In genomic region chr13:75050419-75051066, GRCh38 we compare ENCODE assay signal across 19 cellular contexts.
DNase-seq lines count a peak whose midpoint lies in the region; ATAC-seq and TF ChIP-seq lines count a peak whose summit lies in the region.
"Had no signal": no experiment of that assay in that cellular context is flagged by ENCODE, and none has a peak within 500 bp of the region (broad histone marks: within the 10 kb centered on the region; RNA-seq: fewer than 3 reads in every experiment).

No MANE protein-coding gene starts in this region.

- ATAC-seq in left lung (peak; percentile 52), GM19035 (IDR thresholded peaks at IDR 0.05; ENCODE audit: unreplicated experiment) (no peak), GM21619 (IDR thresholded peaks at IDR 0.05; ENCODE audit: unreplicated experiment) (no peak)
- ATAC-seq: activated CD8-positive, alpha-beta T cell treated with anti-CD3 and anti-CD28 coated beads for 36 hours; activated T-helper 17 cell treated with anti-CD3 and anti-CD28 coated beads, Interleukin-2, amount 50 U/mL, for 72 hours; CD8-positive, alpha-beta T cell; GM12878 had no signal

- no peaks in the 10 kb centered on the region for H3K79me2 ChIP-seq in smooth muscle cell (ENCODE audit: low read depth)
- H3K79me2 ChIP-seq: parathyroid adenoma had no signal

- H3K9ac ChIP-seq in smooth muscle cell (ENCODE audit: low read depth): no peak overlapping the region
- H3K9ac ChIP-seq: KMS-11, parathyroid adenoma had no signal

- H4K20me1 ChIP-seq in smooth muscle cell (ENCODE audit: low read depth): no peaks in the 10 kb centered on the region

- H3K4me2 ChIP-seq in smooth muscle cell: peak overlapping the region; percentile 65
- H3K4me2 ChIP-seq: KMS-11, PC-9 had no signal

- H3K27me3 ChIP-seq in left lung (no peaks in the 10 kb centered on the region), smooth muscle cell (ENCODE audit: low read depth) (no peaks in the 10 kb centered on the region)

- H3K4me1 ChIP-seq in left lung: no peaks in the 10 kb centered on the region
- no peaks in the 10 kb centered on the region for H3K4me1 ChIP-seq in smooth muscle cell (ENCODE audit: low read depth)
- H3K4me1 ChIP-seq: parathyroid adenoma had no signal

- peaks cover 0 to 5% of the 10 kb centered on the region in 2 donors for H3K9me3 ChIP-seq in left lung
- no peaks in the 10 kb centered on the region for H3K9me3 ChIP-seq in smooth muscle cell (replicated peaks; ENCODE audit: low read depth)

- H3K36me3 ChIP-seq in left lung (no peaks in the 10 kb centered on the region), smooth muscle cell (ENCODE audit: low read depth) (no peaks in the 10 kb centered on the region)

- H3K4me1 Mint-ChIP-seq in HFFc6 (ENCODE audit: low read depth) (peaks cover 15% of the 10 kb centered on the region; the same call in 1 of the 2 replicates), chondrocyte (ENCODE audit: low read depth) (peaks cover 24% of the 10 kb centered on the region)
- H3K4me1 Mint-ChIP-seq: activated T-helper 17 cell treated with anti-CD3 and anti-CD28 coated beads, Interleukin-2, amount 50 U/mL, for 72 hours; immature natural killer cell had no signal

- intact Hi-C loops in left lung (cut with DNase I): no loop called here

- DNase-seq in HFFc6 (peak; percentile 44), chondrocyte (ENCODE audit: low spot score) (no peak), left lung (no peak), smooth muscle cell (lab: John Stamatoyannopoulos, UW; ENCODE audit: unreplicated experiment) (no peak)
- DNase-seq in activated CD4-positive, alpha-beta T cell treated with anti-CD3 and anti-CD28 coated beads for 48 hours: no peak
- DNase-seq: activated CD8-positive, alpha-beta T cell treated with anti-CD3 and anti-CD28 coated beads for 36 hours; aorta; CD8-positive, alpha-beta T cell; effector CD4-positive, alpha-beta T cell; immature natural killer cell; NCI-H1436 treated with DMSO at 0.1 percent for 48 hours; NCI-H526; PC-9 had no signal

- WGBS in smooth muscle cell (ENCODE audit: low lambda C conversion rate): 59% methylated on average over 5 of the region's 5 CpGs

- no peak overlapping the region; the same call in 1 of the 2 replicates for H3K27ac Mint-ChIP-seq in HFFc6
- H3K27ac Mint-ChIP-seq in chondrocyte (ENCODE audit: unreplicated experiment): peak overlapping the region; percentile 82
- H3K27ac Mint-ChIP-seq: activated CD8-positive, alpha-beta T cell treated with anti-CD3 and anti-CD28 coated beads for 36 hours; activated T-helper 17 cell treated with anti-CD3 and anti-CD28 coated beads, Interleukin-2, amount 50 U/mL, for 72 hours; CD8-positive, alpha-beta T cell; immature natural killer cell had no signal

- H3K9me3 Mint-ChIP-seq in HFFc6 (no peaks in the 10 kb centered on the region), chondrocyte (ENCODE audit: low read depth) (no peaks in the 10 kb centered on the region)
- H3K9me3 Mint-ChIP-seq: activated CD8-positive, alpha-beta T cell treated with anti-CD3 and anti-CD28 coated beads for 36 hours; activated T-helper 17 cell treated with anti-CD3 and anti-CD28 coated beads, Interleukin-2, amount 50 U/mL, for 72 hours; CD8-positive, alpha-beta T cell had no signal

- H3K27me3 Mint-ChIP-seq in HFFc6 (ENCODE audit: insufficient read depth): peaks cover 5% of the 10 kb centered on the region; the same call in 1 of the 2 replicates
- H3K27me3 Mint-ChIP-seq in chondrocyte (ENCODE audit: low read depth): no peaks in the 10 kb centered on the region

- H3K36me3 Mint-ChIP-seq in HFFc6 (ENCODE audit: low read depth) (no peaks in the 10 kb centered on the region), chondrocyte (ENCODE audit: low read depth) (no peaks in the 10 kb centered on the region)
- H3K36me3 Mint-ChIP-seq: CD8-positive, alpha-beta T cell had no signal

- H3K27ac ChIP-seq in left lung (no peak overlapping the region), smooth muscle cell (ENCODE audit: low read depth) (peak overlapping the region; percentile 37)
- H3K27ac ChIP-seq: KMS-11, parathyroid adenoma, PC-9 had no signal

- no peaks in the 10 kb centered on the region for H3F3A ChIP-seq in smooth muscle cell (ENCODE audit: low read depth)

- TF ChIP-seq CTCF in HFFc6 (IDR thresholded peaks at IDR 0.05): no peak
- TF ChIP-seq CTCF in chondrocyte (IDR thresholded peaks at IDR 0.05): no peak
- no peak for TF ChIP-seq CTCF in left lung (IDR thresholded peaks at IDR 0.05)
- TF ChIP-seq CTCF in smooth muscle cell (IDR thresholded peaks at IDR 0.05; ENCODE audit: borderline replicate concordance, insufficient read depth, poor library complexity, severe bottlenecking): no peak

- H2AFZ ChIP-seq in smooth muscle cell (ENCODE audit: low read depth): no peak overlapping the region
- H2AFZ ChIP-seq: parathyroid adenoma, PC-9 had no signal

- H3K4me3 Mint-ChIP-seq in HFFc6: peak overlapping the region; percentile 49
- no peak overlapping the region for H3K4me3 Mint-ChIP-seq in chondrocyte (ENCODE audit: unreplicated experiment)
- H3K4me3 Mint-ChIP-seq: activated CD8-positive, alpha-beta T cell treated with anti-CD3 and anti-CD28 coated beads for 36 hours; activated T-helper 17 cell treated with anti-CD3 and anti-CD28 coated beads, Interleukin-2, amount 50 U/mL, for 72 hours; CD8-positive, alpha-beta T cell; immature natural killer cell had no signal

- no peak overlapping the region for H3K4me3 ChIP-seq in left lung
- peak overlapping the region; percentile 8 for H3K4me3 ChIP-seq in smooth muscle cell
- H3K4me3 ChIP-seq: GM12878, PC-9 had no signal
